Comparison of ENCODE assay signal across 19 cellular contexts in genomic region chr6:73738367-73739028, GRCh38. TPM values are rescaled to one million over a fixed set of nuclear protein-coding genes. Genes with fewer than 3 reads are reported as not detected.
"Had no signal": no experiment of that assay in that cellular context is flagged by ENCODE, and none has a peak within 500 bp of the region (broad histone marks: within the 10 kb centered on the region; RNA-seq: fewer than 3 reads in every experiment).

No MANE protein-coding gene starts in this region.

- H3K27ac ChIP-seq: dorsolateral prefrontal cortex, epithelial cell of prostate, esophagus muscularis mucosa, gastroesophageal sphincter, neutrophil, psoas muscle, right lobe of liver, thyroid gland had no signal

- DNase-seq: cortex of kidney; dorsolateral prefrontal cortex; effector CD8-positive, alpha-beta T cell; glutamatergic neuron; psoas muscle; right lobe of liver; stimulated activated CD4-positive, alpha-beta T cell treated with anti-CD3 and anti-CD28 coated beads, Interleukin-15, amount 100 ng/mL, for 24 hours; stimulated activated CD4-positive, alpha-beta T cell treated with anti-CD3 and anti-CD28 coated beads, Interleukin-1b, Interleukin-23, amount 100 ng/mL, for 48 hours; stimulated activated CD4-positive, alpha-beta T cell treated with anti-CD3 and anti-CD28 coated beads, Interleukin-4, amount 100 ng/mL, for 24 hours; thyroid gland had no signal

- H3K4me1 Mint-ChIP-seq: immature natural killer cell had no signal

- H3K36me3 Mint-ChIP-seq: immature natural killer cell; naive thymus-derived CD8-positive, alpha-beta T cell; stimulated activated memory B cell treated with anti-CD40 and anti-IgM and Interleukin-4, amounts not matched to agents 10 μg/mL and 1 μg/mL and 100 μg/mL, for 72 hours; type B pancreatic cell had no signal

- H3K27ac Mint-ChIP-seq: immature natural killer cell; stimulated activated memory B cell treated with anti-CD40 and anti-IgM and Interleukin-4, amounts not matched to agents 10 μg/mL and 1 μg/mL and 100 μg/mL, for 72 hours; type B pancreatic cell had no signal

- H3K27me3 ChIP-seq: dorsolateral prefrontal cortex, esophagus muscularis mucosa, gastroesophageal sphincter, neutrophil, right lobe of liver, thyroid gland had no signal

- H3K4me3 Mint-ChIP-seq: immature natural killer cell; naive thymus-derived CD8-positive, alpha-beta T cell; stimulated activated memory B cell treated with anti-CD40 and anti-IgM and Interleukin-4, amounts not matched to agents 10 μg/mL and 1 μg/mL and 100 μg/mL, for 72 hours; type B pancreatic cell had no signal

- H3K4me3 ChIP-seq: dorsolateral prefrontal cortex, esophagus muscularis mucosa, gastroesophageal sphincter, mucosa of descending colon, psoas muscle, right lobe of liver, thyroid gland had no signal

- H3K4me1 ChIP-seq: psoas muscle, right lobe of liver, thyroid gland had no signal

- H3K9me3 ChIP-seq: esophagus muscularis mucosa, gastroesophageal sphincter, mucosa of descending colon, neutrophil, psoas muscle, right lobe of liver, thyroid gland had no signal

- H3K36me3 ChIP-seq: esophagus muscularis mucosa, gastroesophageal sphincter, neutrophil, right lobe of liver, thyroid gland had no signal

- H3K9me3 Mint-ChIP-seq: immature natural killer cell; naive thymus-derived CD8-positive, alpha-beta T cell; stimulated activated memory B cell treated with anti-CD40 and anti-IgM and Interleukin-4, amounts not matched to agents 10 μg/mL and 1 μg/mL and 100 μg/mL, for 72 hours; type B pancreatic cell had no signal

RNA-seq across cellular contexts. Expression of gene CD109, which starts 42.5 kb away (rescaled TPM):
- polyA plus RNA-seq: naive thymus-derived CD8-positive, alpha-beta T cell had no signal
